ENCODE assay signal across 1 cellular context in the genomic region with DNA sequence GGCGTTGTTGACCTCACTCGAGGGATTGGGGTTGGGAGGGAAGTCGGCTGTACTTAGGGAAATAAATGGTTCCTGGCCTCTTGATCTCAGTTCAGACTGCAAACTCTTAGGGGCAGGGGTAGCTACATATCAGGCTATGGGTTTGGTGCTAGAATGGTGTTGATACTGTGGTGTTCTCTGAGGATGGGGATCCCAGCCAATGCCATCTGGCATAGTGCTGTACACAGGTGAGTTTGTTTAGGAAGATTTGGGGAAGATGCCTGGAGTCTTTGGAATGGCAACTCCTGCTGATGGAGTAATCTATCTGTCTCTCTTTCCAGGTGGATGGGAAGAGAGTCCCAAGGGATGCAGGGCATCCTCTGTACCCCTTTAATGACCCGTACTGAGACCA.
TF ChIP-seq lines count a peak whose summit lies in the region.

No MANE protein-coding gene starts in this region.

TF ChIP-seq in WTC11, 78 proteins besides CTCF, POLR2A, EP300 and RAD21 (continued from another document):
- TF ChIP-seq, protein P1, sequence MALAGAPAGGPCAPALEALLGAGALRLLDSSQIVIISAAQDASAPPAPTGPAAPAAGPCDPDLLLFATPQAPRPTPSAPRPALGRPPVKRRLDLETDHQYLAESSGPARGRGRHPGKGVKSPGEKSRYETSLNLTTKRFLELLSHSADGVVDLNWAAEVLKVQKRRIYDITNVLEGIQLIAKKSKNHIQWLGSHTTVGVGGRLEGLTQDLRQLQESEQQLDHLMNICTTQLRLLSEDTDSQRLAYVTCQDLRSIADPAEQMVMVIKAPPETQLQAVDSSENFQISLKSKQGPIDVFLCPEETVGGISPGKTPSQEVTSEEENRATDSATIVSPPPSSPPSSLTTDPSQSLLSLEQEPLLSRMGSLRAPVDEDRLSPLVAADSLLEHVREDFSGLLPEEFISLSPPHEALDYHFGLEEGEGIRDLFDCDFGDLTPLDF (CRISPR knock-in tag; IDR thresholded peaks at IDR 0.05): no peak
- TF ChIP-seq SP1 (CRISPR knock-in tag; conservative IDR thresholded peaks at IDR 0.05) (no peak), NFATC4 (CRISPR knock-in tag; IDR thresholded peaks at IDR 0.05) (no peak), GTF2I (CRISPR knock-in tag; conservative IDR thresholded peaks at IDR 0.05) (no peak), MLX (CRISPR knock-in tag; IDR thresholded peaks at IDR 0.05) (no peak), ZNF138 (CRISPR knock-in tag; conservative IDR thresholded peaks at IDR 0.05) (no peak), TEAD1 (CRISPR knock-in tag; IDR thresholded peaks at IDR 0.05) (no peak), TEAD4 (CRISPR knock-in tag; IDR thresholded peaks at IDR 0.05) (no peak)
TF ChIP-seq in WTC11: peak in this region for 0.
